ENCODE assay signal across 10 cellular contexts in genomic region chrX:13223868-13224555, GRCh38.
DNase-seq lines count a peak whose midpoint lies in the region; ATAC-seq and TF ChIP-seq lines count a peak whose summit lies in the region.
"Had no signal": no experiment of that assay in that cellular context is flagged by ENCODE, and none has a peak within 500 bp of the region (broad histone marks: within the 10 kb centered on the region; RNA-seq: fewer than 3 reads in every experiment).

No MANE protein-coding gene starts in this region.

- H3K36me3 ChIP-seq in HEK293 (ENCODE audit: control insufficient read depth in 2 of 2, insufficient read depth in 1 of 2, low read length in 2 of 2): no peaks in the 10 kb centered on the region
- H3K36me3 ChIP-seq in PC-3 (ENCODE audit: low read depth, low read length): no peaks in the 10 kb centered on the region

- H2AFZ ChIP-seq in PC-3 (ENCODE audit: low read length): no peak overlapping the region

- no peaks in the 10 kb centered on the region for H3K36me3 Mint-ChIP-seq in activated CD4-positive, alpha-beta T cell treated with anti-CD3 and anti-CD28 coated beads, Interleukin-2, amount 10 ng/mL, durations not matched to agents 24 days and 14 days (ENCODE audit: low read depth)
- H3K36me3 Mint-ChIP-seq: IgD-negative memory B cell had no signal

- H3K4me1 ChIP-seq in HEK293 (ENCODE audit: control insufficient read depth, insufficient read depth, low read length) (peaks cover 34% of the 10 kb centered on the region), PC-3 (ENCODE audit: insufficient read depth, low read length) (peaks cover 39% of the 10 kb centered on the region)

- peak overlapping the region; percentile 41 for H3K9ac ChIP-seq in PC-3 (ENCODE audit: low read length)

- BruUV-seq in PC-3 (replicated peaks; lab: Mats Ljungman, UMichigan): TSS peak; percentile 84

- no peak overlapping the region for H3K4me3 Mint-ChIP-seq in activated CD4-positive, alpha-beta T cell treated with anti-CD3 and anti-CD28 coated beads, Interleukin-2, amount 10 ng/mL, durations not matched to agents 24 days and 14 days
- H3K4me3 Mint-ChIP-seq: IgD-negative memory B cell had no signal

- POLR2A ChIA-PET in HEK293 (lab: Yijun Ruan, JAX) (interaction anchor here (0.6 to 1.1 kb wide), 6 partner anchors 15 to 406 kb away, joined by 3 to 6 read pairs (median 4); no protein-coding TSS in a partner anchor), PC-3 (lab: Charles Lee; ENCODE audit: unreplicated experiment) (interaction anchor here (0.5 to 0.7 kb wide), 5 partner anchors 11 to 445 kb away, joined by 4 to 13 read pairs (median 5); no protein-coding TSS in a partner anchor)

- peaks cover 4% of the 10 kb centered on the region for H3K27me3 Mint-ChIP-seq in activated CD4-positive, alpha-beta T cell treated with anti-CD3 and anti-CD28 coated beads, Interleukin-2, amount 10 ng/mL, durations not matched to agents 24 days and 14 days

- no peaks in the 10 kb centered on the region for H4K20me1 ChIP-seq in PC-3 (ENCODE audit: low read length)

- no peaks in the 10 kb centered on the region for H3K9me2 ChIP-seq in PC-3 (replicated peaks; ENCODE audit: low read length)

- TF ChIP-seq CTCF in HEK293 (tag by site-specific recombination; IDR thresholded peaks at IDR 0.05) (no peak), PC-3 (conservative IDR thresholded peaks at IDR 0.05; ENCODE audit: low read depth, low read length) (peak; percentile 30; the same call in 1 of the 2 replicates)

- no peaks in the 10 kb centered on the region for H3K79me2 ChIP-seq in PC-3 (ENCODE audit: low read length)

- peak; percentile 96 for ATAC-seq in PC-3
- no peak for ATAC-seq in stimulated activated naive CD8-positive, alpha-beta T cell treated with anti-CD3 and anti-CD28 coated beads, Interleukin-15, Interleukin-2, amounts not matched to agents 100 U/mL and 50 U/mL, for 24 hours

- H3K4me2 ChIP-seq in PC-3 (ENCODE audit: low read length): peak overlapping the region; percentile 42

- peaks cover 7% of the 10 kb centered on the region for H3K4me1 Mint-ChIP-seq in activated CD4-positive, alpha-beta T cell treated with anti-CD3 and anti-CD28 coated beads, Interleukin-2, amount 10 ng/mL, durations not matched to agents 24 days and 14 days

- CTCF ChIA-PET in HEK293 (lab: Yijun Ruan, JAX) (interaction anchor here (0.5 to 1.5 kb wide), 8 partner anchors 31 to 467 kb away, joined by 3 to 5 read pairs (median 4); no protein-coding TSS in a partner anchor), PC-3 (lab: Charles Lee) (interaction anchor here (0.6 to 1.0 kb wide), 7 partner anchors 12 to 396 kb away, joined by 3 to 7 read pairs (median 5); no protein-coding TSS in a partner anchor)

- intact Hi-C loops in PC-3 (cut with micrococcal nuclease): loop anchor here (1.0 to 5.0 kb wide), 6 partner anchors 42 to 264 kb away; no protein-coding TSS in a partner anchor
- intact Hi-C loops in activated CD4-positive, alpha-beta T cell treated with anti-CD3 and anti-CD28 coated beads, Interleukin-2, amount 10 ng/mL, durations not matched to agents 24 days and 14 days (cut with micrococcal nuclease): loop anchor here (10.0 kb wide), 1 partner anchor 69 kb away; no protein-coding TSS in a partner anchor

- no peaks in the 10 kb centered on the region for H3F3A ChIP-seq in PC-3 (ENCODE audit: low read length, unreplicated experiment)

- H3K9me3 ChIP-seq in HEK293 (ENCODE audit: control insufficient read depth, insufficient read depth, low read depth, low read length) (no peaks in the 10 kb centered on the region), PC-3 (ENCODE audit: low read length) (no peaks in the 10 kb centered on the region)

- no peaks in the 10 kb centered on the region for H3K27me3 ChIP-seq in PC-3 (ENCODE audit: low read length)

- peak; percentile 94 for DNase-seq in PC-3
- peak; percentile 68 for DNase-seq in fibroblast of peridontal ligament (ENCODE audit: extremely low read depth)
- peak; percentile 89 for DNase-seq in pulmonary artery endothelial cell (ENCODE audit: low read depth, low spot score)
- DNase-seq in stimulated activated naive CD8-positive, alpha-beta T cell treated with anti-CD3 and anti-CD28 coated beads, Interleukin-15, Interleukin-2, amounts not matched to agents 100 U/mL and 50 U/mL, for 24 hours: no peak
- no peak for DNase-seq in OCI-M1 (lab: John Stamatoyannopoulos, UW)
- DNase-seq in NCI-H524 (lab: John Stamatoyannopoulos, UW): no peak
- DNase-seq in activated CD4-positive, alpha-beta T cell treated with anti-CD3 and anti-CD28 coated beads, Interleukin-2, amount 10 ng/mL, durations not matched to agents 24 days and 14 days: no peak
- DNase-seq: activated CD8-positive, alpha-beta memory T cell treated with anti-CD3 and anti-CD28 coated beads, Interleukin-2, amount 50 U/mL, for 4 hours had no signal

- peak overlapping the region; percentile 63 for H3K27ac ChIP-seq in HEK293 (ENCODE audit: extremely low read depth, low read depth, low read length)
- H3K27ac ChIP-seq in PC-3 (ENCODE audit: low read length): peak overlapping the region; percentile 87

- no peak overlapping the region for H3K27ac Mint-ChIP-seq in activated CD4-positive, alpha-beta T cell treated with anti-CD3 and anti-CD28 coated beads, Interleukin-2, amount 10 ng/mL, durations not matched to agents 24 days and 14 days
- H3K27ac Mint-ChIP-seq: IgD-negative memory B cell had no signal

- H3K9me3 Mint-ChIP-seq in activated CD4-positive, alpha-beta T cell treated with anti-CD3 and anti-CD28 coated beads, Interleukin-2, amount 10 ng/mL, durations not matched to agents 24 days and 14 days: peaks cover 4% of the 10 kb centered on the region

- H3K4me3 ChIP-seq in HEK293 (ENCODE audit: low read depth, low read length) (no peak overlapping the region), PC-3 (ENCODE audit: low read length) (no peak overlapping the region)

TF ChIP-seq in HEK293, 187 proteins besides CTCF, POLR2A, EP300 and RAD21 (continues in another document):
- TF ChIP-seq ZBTB1 (tag by site-specific recombination; IDR thresholded peaks at IDR 0.05) (no peak), PRDM4 (tag by site-specific recombination; IDR thresholded peaks at IDR 0.05) (no peak), ZNF843 (tag by site-specific recombination; IDR thresholded peaks at IDR 0.05) (no peak), ZEB2 (tag by site-specific recombination; IDR thresholded peaks at IDR 0.05) (peak; percentile 36; the same call in 1 of the 2 replicates), PATZ1 (tag by site-specific recombination; IDR thresholded peaks at IDR 0.05) (no peak)

Comparison
In these comparisons a context has a peak if more than half of its experiments do, and no peak if none do; other contexts are left out.
1. DNase-seq: peak in PC-3 (single experiment), fibroblast of peridontal ligament (single experiment) and pulmonary artery endothelial cell (single experiment); none in stimulated activated naive CD8-positive, alpha-beta T cell treated with anti-CD3 and anti-CD28 coated beads, Interleukin-15, Interleukin-2, amounts not matched to agents 100 U/mL and 50 U/mL, for 24 hours (single experiment), OCI-M1 (single experiment), NCI-H524 (0 of 2) and activated CD4-positive, alpha-beta T cell treated with anti-CD3 and anti-CD28 coated beads, Interleukin-2, amount 10 ng/mL, durations not matched to agents 24 days and 14 days (single experiment).